Comparison of ENCODE assay signal across 8 cellular contexts in the genomic region with DNA sequence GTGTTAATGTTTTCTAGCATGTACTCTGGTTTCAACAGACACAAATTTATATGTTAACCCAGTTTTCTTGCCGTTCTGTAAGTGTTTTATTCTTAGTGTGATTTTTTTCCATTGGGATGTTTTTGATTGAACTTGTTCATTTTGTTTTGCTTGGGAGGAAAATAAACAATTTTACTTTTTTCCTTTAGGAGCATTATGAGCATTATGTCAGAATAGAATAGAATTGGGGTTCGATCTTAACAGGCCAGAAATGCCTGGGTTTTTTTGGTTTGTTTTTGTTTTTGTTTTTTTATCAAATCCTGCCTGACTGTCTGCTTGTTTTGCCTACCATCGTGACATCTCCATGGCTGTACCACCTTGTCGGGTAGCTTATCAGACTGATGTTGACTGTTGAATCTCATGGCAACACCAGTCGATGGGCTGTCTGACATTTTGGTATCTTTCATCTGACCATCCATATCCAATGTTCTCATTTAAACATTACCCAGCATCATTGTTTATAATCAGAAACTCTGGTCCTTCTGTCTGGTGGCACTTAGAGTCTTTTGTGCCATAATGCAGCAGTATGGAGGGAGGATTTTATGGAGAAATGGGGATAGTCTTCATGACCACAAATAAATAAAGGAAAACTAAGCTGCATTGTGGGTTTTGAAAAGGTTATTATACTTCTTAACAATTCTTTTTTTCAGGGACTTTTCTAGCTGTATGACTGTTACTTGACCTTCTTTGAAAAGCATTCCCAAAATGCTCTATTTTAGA. TPM values are rescaled to one million over a fixed set of nuclear protein-coding genes. Genes with fewer than 3 reads are reported as not detected.
DNase-seq lines count a peak whose midpoint lies in the region; ATAC-seq and TF ChIP-seq lines count a peak whose summit lies in the region.

No MANE protein-coding gene starts in this region.

- peaks cover 0 to 13% of the 10 kb centered on the region in 2 donors for H3K36me3 ChIP-seq in thyroid gland

- peak overlapping the region in 1 of 3 donors; percentile 47 for H3K4me3 ChIP-seq in thyroid gland (replicated peaks in 1 of 3)

- H3K36me3 Mint-ChIP-seq in activated T-helper 2 cell treated with anti-CD3 and anti-CD28 coated beads, Interferon-gamma antibody, Interleukin-2, Interleukin-4, amounts not matched to agents 10 μg/mL and 5 μg/mL and 100 μg/mL, durations not matched to agents 14 hours and 24 hours and 36 hours (ENCODE audit: low read depth), result peaks cover 63% of the 10 kb centered on the region

- peak; percentile 41 for DNase-seq in stimulated activated CD4-positive, alpha-beta T cell treated with anti-CD3 and anti-CD28 coated beads, Interleukin-15, amount 100 ng/mL, for 24 hours
- DNase-seq in stimulated activated CD4-positive, alpha-beta T cell treated with anti-CD3 and anti-CD28 coated beads, Interleukin-2, amount 100 ng/mL, for 48 hours, result no peak
- DNase-seq in activated T-helper 2 cell treated with anti-CD3 and anti-CD28 coated beads, Interferon-gamma antibody, Interleukin-2, Interleukin-4, amounts not matched to agents 10 μg/mL and 5 μg/mL and 100 μg/mL, durations not matched to agents 14 hours and 24 hours and 36 hours (ENCODE audit: low spot score), result no peak
- DNase-seq in iris pigment epithelial cell (ENCODE audit: low read depth) (peak; percentile 52), thyroid gland (no peak), head of caudate nucleus (no peak)

- H3K4me1 ChIP-seq in thyroid gland, result peaks cover 37 to 44% of the 10 kb centered on the region in 2 donors

- H3K27ac Mint-ChIP-seq in activated T-helper 2 cell treated with anti-CD3 and anti-CD28 coated beads, Interferon-gamma antibody, Interleukin-2, Interleukin-4, amounts not matched to agents 10 μg/mL and 5 μg/mL and 100 μg/mL, durations not matched to agents 14 hours and 24 hours and 36 hours, result peak overlapping the region; percentile 99

- no peak for TF ChIP-seq POLR2A in thyroid gland (IDR thresholded peaks at IDR 0.05)

- no peaks in the 10 kb centered on the region for H3K27me3 ChIP-seq in thyroid gland

- H3K9me3 Mint-ChIP-seq in activated T-helper 2 cell treated with anti-CD3 and anti-CD28 coated beads, Interferon-gamma antibody, Interleukin-2, Interleukin-4, amounts not matched to agents 10 μg/mL and 5 μg/mL and 100 μg/mL, durations not matched to agents 14 hours and 24 hours and 36 hours, result no peaks in the 10 kb centered on the region

- no peaks in the 10 kb centered on the region for H3K9me3 ChIP-seq in thyroid gland

- intact Hi-C loops in activated T-helper 2 cell treated with anti-CD3 and anti-CD28 coated beads, Interferon-gamma antibody, Interleukin-2, Interleukin-4, amounts not matched to agents 10 μg/mL and 5 μg/mL and 100 μg/mL, durations not matched to agents 14 hours and 24 hours and 36 hours (cut with micrococcal nuclease), result no loop called here
- intact Hi-C loops in thyroid gland (cut with DNase I), result no loop called here
- intact Hi-C loops in head of caudate nucleus (cut with DNase I), result no loop called here

- peak overlapping the region; percentile 93 to 98 (median 97) for H3K27ac ChIP-seq in thyroid gland

- TF ChIP-seq CTCF in thyroid gland (IDR thresholded peaks at IDR 0.05), result no peak

- H3K4me1 Mint-ChIP-seq in activated T-helper 2 cell treated with anti-CD3 and anti-CD28 coated beads, Interferon-gamma antibody, Interleukin-2, Interleukin-4, amounts not matched to agents 10 μg/mL and 5 μg/mL and 100 μg/mL, durations not matched to agents 14 hours and 24 hours and 36 hours (ENCODE audit: low read depth), result peaks cover 36% of the 10 kb centered on the region

- H3K4me3 Mint-ChIP-seq in activated T-helper 2 cell treated with anti-CD3 and anti-CD28 coated beads, Interferon-gamma antibody, Interleukin-2, Interleukin-4, amounts not matched to agents 10 μg/mL and 5 μg/mL and 100 μg/mL, durations not matched to agents 14 hours and 24 hours and 36 hours (ENCODE audit: low read depth), result peak overlapping the region; percentile 98

- ATAC-seq in HG02852 (IDR thresholded peaks at IDR 0.05; ENCODE audit: unreplicated experiment), result no peak
- ATAC-seq in GM21723 (IDR thresholded peaks at IDR 0.05; ENCODE audit: unreplicated experiment), result no peak

- 28 to 35% methylated on average over 5 of the region's 5 CpGs for WGBS in thyroid gland, 2 donors

- H3K27me3 Mint-ChIP-seq in activated T-helper 2 cell treated with anti-CD3 and anti-CD28 coated beads, Interferon-gamma antibody, Interleukin-2, Interleukin-4, amounts not matched to agents 10 μg/mL and 5 μg/mL and 100 μg/mL, durations not matched to agents 14 hours and 24 hours and 36 hours (ENCODE audit: low read depth), result peaks cover 4% of the 10 kb centered on the region

RNA-seq across cellular contexts. Expression of a gene that starts 51.7 kb away (rescaled TPM):
- 8.2 and 9.3 TPM in 2 replicates for total RNA-seq in activated T-helper 2 cell treated with anti-CD3 and anti-CD28 coated beads, Interferon-gamma antibody, Interleukin-2, Interleukin-4, amounts not matched to agents 10 μg/mL and 5 μg/mL and 100 μg/mL, durations not matched to agents 14 hours and 24 hours and 36 hours
- total RNA-seq in thyroid gland, result 10 to 100 TPM; 11.2 to 28.4 (median 17.9) TPM

RNA-seq across cellular contexts. Expression of a gene that starts 51.8 kb away (rescaled TPM):
- total RNA-seq in activated T-helper 2 cell treated with anti-CD3 and anti-CD28 coated beads, Interferon-gamma antibody, Interleukin-2, Interleukin-4, amounts not matched to agents 10 μg/mL and 5 μg/mL and 100 μg/mL, durations not matched to agents 14 hours and 24 hours and 36 hours, result 65.9 and 70.1 TPM in 2 replicates
- total RNA-seq in thyroid gland, result 100 to 1,000 TPM in 1 of 4 donors, 10 to 100 TPM in 3; 40.0 to 200 (median 55.7) TPM

Comparison
In these comparisons a context has a peak if more than half of its experiments do, and no peak if none do; other contexts are left out.
1. DNase-seq: peak in stimulated activated CD4-positive, alpha-beta T cell treated with anti-CD3 and anti-CD28 coated beads, Interleukin-15, amount 100 ng/mL, for 24 hours (single experiment) and iris pigment epithelial cell (single experiment); none in stimulated activated CD4-positive, alpha-beta T cell treated with anti-CD3 and anti-CD28 coated beads, Interleukin-2, amount 100 ng/mL, for 48 hours (0 of 2), activated T-helper 2 cell treated with anti-CD3 and anti-CD28 coated beads, Interferon-gamma antibody, Interleukin-2, Interleukin-4, amounts not matched to agents 10 μg/mL and 5 μg/mL and 100 μg/mL, durations not matched to agents 14 hours and 24 hours and 36 hours (single experiment), thyroid gland (0 of 2) and head of caudate nucleus (0 of 42).